19 cellular contexts compared by ENCODE assay signal in the genomic region with DNA sequence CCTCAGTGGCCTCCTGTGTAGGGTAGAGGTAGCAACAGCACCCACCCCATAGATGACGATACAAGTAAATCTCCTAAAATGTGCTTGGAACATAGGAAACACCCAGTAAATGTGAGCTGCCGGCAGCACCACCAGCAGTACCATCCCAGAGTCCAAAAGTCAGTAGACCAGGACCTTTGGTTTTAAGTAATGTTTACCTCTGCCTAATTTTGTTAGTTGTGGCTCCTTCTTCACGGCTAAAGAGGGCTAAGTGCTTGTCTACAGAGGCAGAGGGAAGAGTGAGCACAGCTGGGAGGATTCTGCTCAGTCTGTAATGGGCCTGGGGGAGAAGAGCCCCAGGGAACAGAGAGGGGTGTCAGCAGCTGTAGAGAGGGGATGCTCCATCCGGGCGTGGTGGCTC.
"Had no signal": no experiment of that assay in that cellular context is flagged by ENCODE, and none has a peak within 500 bp of the region (broad histone marks: within the 10 kb centered on the region; RNA-seq: fewer than 3 reads in every experiment).

No MANE protein-coding gene starts in this region.

- H3K36me3 Mint-ChIP-seq: activated naive CD8-positive, alpha-beta T cell treated with anti-CD3 and anti-CD28 coated beads for 36 hours had no signal

- H3K27me3 ChIP-seq: left lung, ovary, suprapubic skin, transverse colon, vagina had no signal

- DNase-seq: activated CD4-positive, alpha-beta T cell treated with anti-CD3 and anti-CD28 coated beads for 1 hour; activated CD8-positive, alpha-beta memory T cell treated with anti-CD3 and anti-CD28 coated beads for 24 hours; activated naive CD4-positive, alpha-beta T cell; activated naive CD8-positive, alpha-beta T cell treated with anti-CD3 and anti-CD28 coated beads for 36 hours; effector memory CD8-positive, alpha-beta T cell; foreskin keratinocyte; hippocampal formation; left lung; psoas muscle; right cardiac atrium; transverse colon; WERI-Rb-1 had no signal

- H3K27ac Mint-ChIP-seq: activated naive CD8-positive, alpha-beta T cell treated with anti-CD3 and anti-CD28 coated beads for 36 hours; effector memory CD8-positive, alpha-beta T cell; T-helper 1 cell treated with Interleukin-12 subunit alpha and Interleukin-12 subunit beta and Interleukin-4 antibody, amounts not matched to agents 30 μg/mL and 1 μg/mL, for 36 hours had no signal

- H3K4me1 ChIP-seq: foreskin keratinocyte had no signal

- ATAC-seq: effector memory CD8-positive, alpha-beta T cell; foreskin keratinocyte; left lung; psoas muscle; right cardiac atrium had no signal

- H3K4me3 ChIP-seq: left lung, ovary, psoas muscle, transverse colon had no signal

- H3K36me3 ChIP-seq: left lung, ovary, suprapubic skin, transverse colon, vagina, WERI-Rb-1 had no signal

- H3K27me3 Mint-ChIP-seq: activated naive CD8-positive, alpha-beta T cell treated with anti-CD3 and anti-CD28 coated beads for 36 hours had no signal

- H3K27ac ChIP-seq: epithelial cell of prostate, foreskin keratinocyte, left lung, ovary, psoas muscle, skin epidermis, suprapubic skin, transverse colon, vagina, WERI-Rb-1 had no signal

- H3K9me3 ChIP-seq: left lung, ovary, psoas muscle, suprapubic skin, transverse colon, vagina had no signal

- H3K9me3 Mint-ChIP-seq: activated naive CD8-positive, alpha-beta T cell treated with anti-CD3 and anti-CD28 coated beads for 36 hours; effector memory CD8-positive, alpha-beta T cell; stimulated activated naive CD8-positive, alpha-beta T cell treated with anti-CD3 and anti-CD28 coated beads, Interleukin-15, Interleukin-2, amounts not matched to agents 100 ng/mL and 50 ng/mL, for 24 hours; T-helper 1 cell treated with Interleukin-12 subunit alpha and Interleukin-12 subunit beta and Interleukin-4 antibody, amounts not matched to agents 30 μg/mL and 1 μg/mL, for 36 hours had no signal
